Comparison of ENCODE assay signal across 23 cellular contexts in the genomic region with DNA sequence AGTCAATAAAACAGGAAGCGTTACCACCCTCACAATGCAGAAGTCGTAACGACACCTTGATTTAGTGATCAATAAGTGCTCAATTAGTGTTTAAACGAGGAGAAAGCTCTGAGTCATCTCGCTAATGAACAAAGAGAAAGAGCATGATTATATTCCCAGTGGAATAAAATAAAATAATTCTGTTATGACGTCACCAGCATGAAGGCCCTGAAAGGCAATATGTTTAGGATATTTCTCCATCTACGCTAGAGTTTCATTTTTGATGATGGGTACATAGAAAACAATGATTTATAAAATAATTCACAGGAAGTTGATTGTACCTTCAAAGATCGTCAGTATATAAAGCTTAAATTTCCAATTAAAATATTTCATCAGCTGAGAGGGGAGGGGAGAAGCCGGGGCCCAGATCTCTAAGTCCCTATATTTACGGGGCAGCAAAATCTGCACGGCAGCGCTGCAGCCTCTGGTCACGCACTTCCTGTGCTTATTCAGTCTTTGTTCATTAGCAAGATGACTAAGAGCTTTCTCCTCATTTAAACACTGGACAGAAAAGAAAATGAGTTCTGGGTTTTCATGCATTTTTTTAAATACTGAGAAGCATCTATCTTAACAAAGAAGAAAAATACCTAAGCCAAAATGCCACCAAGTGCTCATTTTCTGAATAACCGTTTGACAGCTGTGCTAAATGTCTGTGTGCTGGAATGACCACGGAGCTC.
DNase-seq lines count a peak whose midpoint lies in the region; ATAC-seq and TF ChIP-seq lines count a peak whose summit lies in the region.
"Had no signal": no experiment of that assay in that cellular context is flagged by ENCODE, and none has a peak within 500 bp of the region (broad histone marks: within the 10 kb centered on the region; RNA-seq: fewer than 3 reads in every experiment).

No MANE protein-coding gene starts in this region.

- H3K4me2 ChIP-seq in GM23338: no peak overlapping the region
- no peak overlapping the region for H3K4me2 ChIP-seq in OCI-LY7 (ENCODE audit: low read length)

- H3K4me1 ChIP-seq in GM23338 (ENCODE audit: insufficient read depth): no peaks in the 10 kb centered on the region
- H3K4me1 ChIP-seq in OCI-LY7 (ENCODE audit: insufficient read depth, low read length, poor library complexity, severe bottlenecking): no peaks in the 10 kb centered on the region
- H3K4me1 ChIP-seq: upper lobe of left lung had no signal

- H3K4me3 ChIP-seq in GM23338: no peak overlapping the region
- no peak overlapping the region for H3K4me3 ChIP-seq in OCI-LY7 (ENCODE audit: low read depth, low read length, poor library complexity, severe bottlenecking)
- H3K4me3 ChIP-seq: upper lobe of left lung had no signal

- no peaks in the 10 kb centered on the region for H3F3A ChIP-seq in GM23338 (replicated peaks; ENCODE audit: low read depth)

- ATAC-seq in GM23338: no peak
- ATAC-seq: HCT116; stimulated activated memory B cell treated with anti-CD40 and anti-IgM and Interleukin-4, amounts not matched to agents 10 μg/mL and 1 μg/mL and 100 μg/mL, for 72 hours had no signal

- H4K20me1 ChIP-seq in GM23338 (replicated peaks; ENCODE audit: insufficient read depth): no peaks in the 10 kb centered on the region
- no peaks in the 10 kb centered on the region for H4K20me1 ChIP-seq in OCI-LY7 (ENCODE audit: insufficient read depth, low read length)

- CTCF ChIA-PET in OCI-LY7 (lab: Charles Lee; ENCODE audit: unreplicated experiment): no interaction called here

- H3K9me3 ChIP-seq in OCI-LY7 (ENCODE audit: low read length): no peaks in the 10 kb centered on the region

- no peaks in the 10 kb centered on the region for H3K27me3 ChIP-seq in GM23338 (ENCODE audit: insufficient read depth)
- H3K27me3 ChIP-seq: brain microvascular endothelial cell, upper lobe of left lung had no signal

- no TSS peak for BruUV-seq in OCI-LY7 (replicated peaks; lab: Mats Ljungman, UMichigan)

- H3K27me3 Mint-ChIP-seq in glutamatergic neuron (ENCODE audit: unreplicated experiment): peaks cover 5% of the 10 kb centered on the region
- H3K27me3 Mint-ChIP-seq in GM23338 (ENCODE audit: insufficient read depth, low read depth, poor library complexity): peaks cover 3% of the 10 kb centered on the region
- H3K27me3 Mint-ChIP-seq: activated CD4-positive, alpha-beta memory T cell treated with anti-CD3 and anti-CD28 coated beads, Interleukin-2, amount 10 ng/mL, durations not matched to agents 7 days and 5 days; naive B cell; stimulated activated memory B cell treated with anti-CD40 and anti-IgM and Interleukin-4, amounts not matched to agents 10 μg/mL and 1 μg/mL and 100 μg/mL, for 72 hours had no signal

- peaks cover 24% of the 10 kb centered on the region for H3K9me3 Mint-ChIP-seq in glutamatergic neuron (ENCODE audit: unreplicated experiment)
- H3K9me3 Mint-ChIP-seq in GM23338: peaks cover 91% of the 10 kb centered on the region

- POLR2A ChIA-PET in OCI-LY7 (lab: Charles Lee): no interaction called here

- H3K79me2 ChIP-seq in GM23338 (replicated peaks; ENCODE audit: insufficient read depth): no peaks in the 10 kb centered on the region
- H3K79me2 ChIP-seq in OCI-LY7 (ENCODE audit: insufficient read depth, low read depth, low read length): no peaks in the 10 kb centered on the region

- no peak overlapping the region for H3K4me3 Mint-ChIP-seq in glutamatergic neuron (ENCODE audit: unreplicated experiment)
- H3K4me3 Mint-ChIP-seq in GM23338: no peak overlapping the region
- H3K4me3 Mint-ChIP-seq: activated CD4-positive, alpha-beta memory T cell treated with anti-CD3 and anti-CD28 coated beads, Interleukin-2, amount 10 ng/mL, durations not matched to agents 7 days and 5 days; activated naive CD4-positive, alpha-beta T cell treated with anti-CD3 and anti-CD28 coated beads for 36 hours; naive B cell; stimulated activated memory B cell treated with anti-CD40 and anti-IgM and Interleukin-4, amounts not matched to agents 10 μg/mL and 1 μg/mL and 100 μg/mL, for 72 hours; T-helper 2 cell treated with Interferon-gamma antibody and Interleukin-4, amounts not matched to agents 5 μg/mL and 100 μg/mL, for 36 hours had no signal

- H3K9me2 ChIP-seq in GM23338 (ENCODE audit: insufficient read depth) (no peaks in the 10 kb centered on the region), OCI-LY7 (ENCODE audit: insufficient read depth, low read length) (no peaks in the 10 kb centered on the region)

- H2AFZ ChIP-seq in GM23338: no peak overlapping the region
- no peak overlapping the region for H2AFZ ChIP-seq in OCI-LY7 (ENCODE audit: low read length)

- H3K27ac Mint-ChIP-seq in glutamatergic neuron (ENCODE audit: unreplicated experiment) (peak overlapping the region; percentile 33), GM23338 (no peak overlapping the region)
- H3K27ac Mint-ChIP-seq: activated CD4-positive, alpha-beta memory T cell treated with anti-CD3 and anti-CD28 coated beads, Interleukin-2, amount 10 ng/mL, durations not matched to agents 7 days and 5 days; activated naive CD4-positive, alpha-beta T cell treated with anti-CD3 and anti-CD28 coated beads for 36 hours; naive B cell; stimulated activated memory B cell treated with anti-CD40 and anti-IgM and Interleukin-4, amounts not matched to agents 10 μg/mL and 1 μg/mL and 100 μg/mL, for 72 hours; T-helper 2 cell treated with Interferon-gamma antibody and Interleukin-4, amounts not matched to agents 5 μg/mL and 100 μg/mL, for 36 hours had no signal

- H3K36me3 Mint-ChIP-seq in glutamatergic neuron (ENCODE audit: unreplicated experiment) (peaks cover 17% of the 10 kb centered on the region), GM23338 (ENCODE audit: low read depth) (peaks cover 55% of the 10 kb centered on the region)
- H3K36me3 Mint-ChIP-seq: stimulated activated memory B cell treated with anti-CD40 and anti-IgM and Interleukin-4, amounts not matched to agents 10 μg/mL and 1 μg/mL and 100 μg/mL, for 72 hours had no signal

- intact Hi-C loops in OCI-LY7 (cut with micrococcal nuclease; ENCODE audit: unreplicated experiment): no loop called here

- H3K27ac ChIP-seq in GM23338 (ENCODE audit: low read depth): no peak overlapping the region
- no peak overlapping the region for H3K27ac ChIP-seq in OCI-LY7 (ENCODE audit: low read depth, low read length, poor library complexity, severe bottlenecking)
- H3K27ac ChIP-seq: brain microvascular endothelial cell, upper lobe of left lung had no signal

- TF ChIP-seq CTCF in glutamatergic neuron (IDR thresholded peaks at IDR 0.05; ENCODE audit: partially characterized antibody, unreplicated experiment) (no peak), GM23338 (conservative IDR thresholded peaks at IDR 0.05; ENCODE audit: low read depth in 2 of 2) (no peak), OCI-LY7 (conservative IDR thresholded peaks at IDR 0.05; ENCODE audit: low read length) (no peak)

- DNase-seq in DMS153 treated with DMSO at 0.1 percent for 48 hours (lab: John Stamatoyannopoulos, UW; ENCODE audit: unreplicated experiment): peak; percentile 38
- peak; percentile 21 for DNase-seq in HT1080 (ENCODE audit: low read depth)
- peak; percentile 24 to 49 for DNase-seq in SHP77 (lab: John Stamatoyannopoulos, UW)
- no peak for DNase-seq in glutamatergic neuron
- DNase-seq in GM23338 (ENCODE audit: low spot score): no peak
- no peak for DNase-seq in OCI-LY7 (ENCODE audit: low spot score)
- no peak for DNase-seq in SIG-M5 treated with dmso at 0.1 percent for 504 hours (lab: John Stamatoyannopoulos, UW; ENCODE audit: unreplicated experiment)
- DNase-seq: activated CD4-positive, alpha-beta memory T cell treated with anti-CD3 and anti-CD28 coated beads, Interleukin-2, amount 10 ng/mL, durations not matched to agents 7 days and 5 days; activated CD4-positive, alpha-beta T cell treated with anti-CD3 and anti-CD28 coated beads for 1 hour; activated CD8-positive, alpha-beta memory T cell treated with anti-CD3 and anti-CD28 coated beads, Interleukin-2, amount 50 U/mL, for 4 hours; activated naive CD4-positive, alpha-beta T cell treated with anti-CD3 and anti-CD28 coated beads for 36 hours; brain microvascular endothelial cell; cerebellar nuclear complex; midbrain; naive B cell; NCI-H1048; NCI-H510A; Right ventricle myocardium superior; substantia nigra had no signal

- no peaks in the 10 kb centered on the region; the same call in none of the 2 replicates for H3K36me3 ChIP-seq in GM23338 (ENCODE audit: insufficient read depth)
- H3K36me3 ChIP-seq in OCI-LY7 (ENCODE audit: insufficient read depth, low read length): no peaks in the 10 kb centered on the region
- H3K36me3 ChIP-seq: brain microvascular endothelial cell, upper lobe of left lung had no signal

- H3K4me1 Mint-ChIP-seq in glutamatergic neuron (ENCODE audit: low read depth, unreplicated experiment) (no peaks in the 10 kb centered on the region), GM23338 (no peaks in the 10 kb centered on the region)
- H3K4me1 Mint-ChIP-seq: activated CD4-positive, alpha-beta memory T cell treated with anti-CD3 and anti-CD28 coated beads, Interleukin-2, amount 10 ng/mL, durations not matched to agents 7 days and 5 days; naive B cell; stimulated activated memory B cell treated with anti-CD40 and anti-IgM and Interleukin-4, amounts not matched to agents 10 μg/mL and 1 μg/mL and 100 μg/mL, for 72 hours had no signal

TF ChIP-seq in GM23338, 12 proteins besides CTCF, POLR2A, EP300 and RAD21 (continues in another document):
- TF ChIP-seq, protein P1, sequence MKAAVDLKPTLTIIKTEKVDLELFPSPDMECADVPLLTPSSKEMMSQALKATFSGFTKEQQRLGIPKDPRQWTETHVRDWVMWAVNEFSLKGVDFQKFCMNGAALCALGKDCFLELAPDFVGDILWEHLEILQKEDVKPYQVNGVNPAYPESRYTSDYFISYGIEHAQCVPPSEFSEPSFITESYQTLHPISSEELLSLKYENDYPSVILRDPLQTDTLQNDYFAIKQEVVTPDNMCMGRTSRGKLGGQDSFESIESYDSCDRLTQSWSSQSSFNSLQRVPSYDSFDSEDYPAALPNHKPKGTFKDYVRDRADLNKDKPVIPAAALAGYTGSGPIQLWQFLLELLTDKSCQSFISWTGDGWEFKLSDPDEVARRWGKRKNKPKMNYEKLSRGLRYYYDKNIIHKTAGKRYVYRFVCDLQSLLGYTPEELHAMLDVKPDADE (IDR thresholded peaks at IDR 0.05): no peak
- no peak for TF ChIP-seq ZNF331 (CRISPR knock-in tag; IDR thresholded peaks at IDR 0.05; ENCODE audit: low read depth)
- no peak for TF ChIP-seq EZH2 (IDR thresholded peaks at IDR 0.05; ENCODE audit: low read depth, unreplicated experiment)
- TF ChIP-seq STAT1 (IDR thresholded peaks at IDR 0.05; ENCODE audit: unreplicated experiment): no peak
- no peak for TF ChIP-seq POLR2AphosphoS5 (IDR thresholded peaks at IDR 0.05; ENCODE audit: low read depth)
- no peak for TF ChIP-seq JUNB (IDR thresholded peaks at IDR 0.05; ENCODE audit: unreplicated experiment)
- TF ChIP-seq CREB1 (CRISPR knock-in tag; IDR thresholded peaks at IDR 0.05; ENCODE audit: low read depth): no peak

Comparison
In these comparisons a context has a peak if more than half of its experiments do, and no peak if none do; other contexts are left out.
1. DNase-seq: peak in DMS153 treated with DMSO at 0.1 percent for 48 hours (single experiment), HT1080 (single experiment) and SHP77 (2 of 2); none in glutamatergic neuron (single experiment), GM23338 (single experiment), OCI-LY7 (single experiment) and SIG-M5 treated with dmso at 0.1 percent for 504 hours (single experiment).